In the genomic region with DNA sequence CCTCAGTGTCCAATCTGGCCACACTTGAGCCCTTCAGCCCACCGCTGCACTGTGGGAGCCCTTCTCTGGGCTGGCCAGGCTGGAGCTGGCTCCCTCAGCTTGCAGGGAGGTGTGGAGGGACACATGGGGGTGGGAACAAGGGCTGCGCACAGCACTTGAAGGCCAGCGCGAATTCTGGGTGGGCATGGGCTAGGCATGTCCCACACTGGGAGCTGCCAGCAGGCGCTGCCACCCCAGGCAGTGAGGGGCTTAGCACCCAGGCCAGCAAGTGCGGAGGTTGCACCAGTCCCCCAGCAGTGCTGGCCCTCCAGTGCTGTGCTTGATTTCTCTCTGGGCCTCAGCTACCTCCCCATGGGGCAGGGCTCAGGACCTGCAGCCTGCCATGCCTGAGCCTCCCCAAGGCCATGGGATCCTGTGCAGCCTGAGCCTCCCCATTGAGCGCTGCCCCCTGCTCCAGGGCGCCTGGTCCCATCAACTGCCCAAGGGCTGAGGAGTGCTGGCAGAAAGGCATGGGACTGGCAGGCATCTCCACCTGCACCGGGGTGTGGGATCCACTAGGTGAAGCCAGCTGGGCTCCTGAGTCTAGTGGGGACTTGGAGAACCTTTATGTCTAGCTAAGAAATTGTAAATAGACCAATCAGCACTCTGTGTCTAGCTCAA, we compare ENCODE assay signal across 18 cellular contexts.
DNase-seq lines count a peak whose midpoint lies in the region; ATAC-seq, FAIRE-seq and TF ChIP-seq lines count a peak whose summit lies in the region.
"Had no signal": no experiment of that assay in that cellular context is flagged by ENCODE, and none has a peak within 500 bp of the region (broad histone marks: within the 10 kb centered on the region; RNA-seq: fewer than 3 reads in every experiment).

No MANE protein-coding gene starts in this region.

- intact Hi-C loops in kidney (cut with DNase I) = no loop called here
- intact Hi-C loops in spleen (cut with DNase I; ENCODE audit: low total_unique reads) = no loop called here

- no peaks in the 10 kb centered on the region for H3K9me3 ChIP-seq in BE2C
- H3K9me3 ChIP-seq in kidney (ENCODE audit: control insufficient read depth in 1 of 2, low read length in 2 of 2) = no peaks in the 10 kb centered on the region
- H3K9me3 ChIP-seq in spleen = peaks cover 0 to 15% (median 1%) of the 10 kb centered on the region in 8 donors
- H3K9me3 ChIP-seq: Caco-2 had no signal

- WGBS in spleen, 5 donors = 72 to 87% (median 76%) methylated on average over 4 to 9 of the region's 9 CpGs

- no peaks in the 10 kb centered on the region for H3K36me3 ChIP-seq in BE2C
- H3K36me3 ChIP-seq in kidney (ENCODE audit: control insufficient read depth in 1 of 2, insufficient read depth in 2 of 2, low read length in 2 of 2) = no peaks in the 10 kb centered on the region
- H3K36me3 ChIP-seq in spleen = no peaks in the 10 kb centered on the region

- DNase-seq in BE2C = peak; percentile 1
- no peak for DNase-seq in HTR-8/SVneo (ENCODE audit: insufficient read length, low spot score)
- DNase-seq in kidney = peak; percentile 55
- peak; percentile 71 for DNase-seq in spleen
- no peak for DNase-seq in NCI-H1105 treated with DMSO at 0.1 percent for 48 hours (lab: John Stamatoyannopoulos, UW)
- no peak for DNase-seq in stimulated activated naive CD8-positive, alpha-beta T cell treated with anti-CD3 and anti-CD28 coated beads, Interleukin-15, Interleukin-2, amounts not matched to agents 100 U/mL and 50 U/mL, for 24 hours
- DNase-seq in MV-4-11 (lab: John Stamatoyannopoulos, UW) = no peak
- DNase-seq: ACHN, Caco-2, HCEC 1CT, IMR-90 had no signal

- H3K27me3 ChIP-seq in BE2C = no peaks in the 10 kb centered on the region
- H3K27me3 ChIP-seq in spleen (replicated peaks in 1 of 7) = peaks cover 0 to 4% (median 0%) of the 10 kb centered on the region in 7 donors

- no peaks in the 10 kb centered on the region for H3K4me1 ChIP-seq in BE2C
- no peaks in the 10 kb centered on the region for H3K4me1 ChIP-seq in kidney (ENCODE audit: control insufficient read depth in 1 of 2, insufficient read depth in 1 of 2, low read depth in 1 of 2, low read length in 2 of 2)
- H3K4me1 ChIP-seq in spleen = no peaks in the 10 kb centered on the region
- H3K4me1 ChIP-seq: Caco-2 had no signal

- peak; percentile 57 for FAIRE-seq in HTR-8/SVneo (lab: Jason Lieb, UNC)
- FAIRE-seq in kidney (lab: Jason Lieb, UNC) = no peak
- FAIRE-seq: A204.1, D721Med, G401.6, GM12891, H54 had no signal

- H3K27ac ChIP-seq in kidney (ENCODE audit: low read depth in 2 of 2, low read length in 2 of 2) = no peak overlapping the region
- H3K27ac ChIP-seq in spleen = no peak overlapping the region
- H3K27ac ChIP-seq: C4-2B had no signal

- no peak for TF ChIP-seq POLR2A in spleen (IDR thresholded peaks at IDR 0.05)

- H3K9ac ChIP-seq in kidney (ENCODE audit: low read length in 2 of 2) = no peak overlapping the region

- no peak overlapping the region for H3K4me3 ChIP-seq in BE2C (ENCODE audit: low read depth, low read length)
- H3K4me3 ChIP-seq in kidney (ENCODE audit: low read length in 2 of 2) = no peak overlapping the region
- H3K4me3 ChIP-seq in spleen = no peak overlapping the region
- H3K4me3 ChIP-seq: GM23338 had no signal

- no peak for ATAC-seq in stimulated activated naive CD8-positive, alpha-beta T cell treated with anti-CD3 and anti-CD28 coated beads, Interleukin-15, Interleukin-2, amounts not matched to agents 100 U/mL and 50 U/mL, for 24 hours
- ATAC-seq: GM23338 had no signal

- TF ChIP-seq CTCF in BE2C (IDR thresholded peaks at IDR 0.05; ENCODE audit: low read depth, low read length) (no peak), kidney (IDR thresholded peaks at IDR 0.05; ENCODE audit: borderline replicate concordance, extremely low read depth, insufficient read depth) (no peak), spleen (IDR thresholded peaks at IDR 0.05 in 8 of 11, conservative IDR thresholded peaks at IDR 0.05 in 3 of 11) (no peak)

Comparison
In these comparisons a context has a peak if more than half of its experiments do, and no peak if none do; other contexts are left out.
1. DNase-seq: peak in BE2C (single experiment), kidney (single experiment) and spleen (single experiment); none in HTR-8/SVneo (single experiment), NCI-H1105 treated with DMSO at 0.1 percent for 48 hours (single experiment), stimulated activated naive CD8-positive, alpha-beta T cell treated with anti-CD3 and anti-CD28 coated beads, Interleukin-15, Interleukin-2, amounts not matched to agents 100 U/mL and 50 U/mL, for 24 hours (single experiment) and MV-4-11 (single experiment).